ENCODE assay signal across 12 cellular contexts in genomic region chr4:909821-910220, GRCh38. TPM values are rescaled to one million over a fixed set of nuclear protein-coding genes. Genes with fewer than 3 reads are reported as not detected.
DNase-seq lines count a peak whose midpoint lies in the region; ATAC-seq and TF ChIP-seq lines count a peak whose summit lies in the region.
"Had no signal": no experiment of that assay in that cellular context is flagged by ENCODE, and none has a peak within 500 bp of the region (broad histone marks: within the 10 kb centered on the region; RNA-seq: fewer than 3 reads in every experiment).

No MANE protein-coding gene starts in this region.

- H3K27ac Mint-ChIP-seq in endothelial cell (ENCODE audit: unreplicated experiment) (no peak overlapping the region), nephron progenitor cell (peak overlapping the region; percentile 22)
- peak overlapping the region; percentile 47 for H3K27ac Mint-ChIP-seq in stimulated activated naive B cell treated with anti-CD40 and anti-IgM and Interleukin-4, amounts not matched to agents 10 μg/mL and 1 μg/mL and 100 μg/mL, for 72 hours
- H3K27ac Mint-ChIP-seq in CD8-positive, alpha-beta memory T cell, result peak overlapping the region in 1 of 8 donors; percentile 58

- CTCF ChIA-PET in CD8-positive, alpha-beta memory T cell (lab: Charles Lee), result no interaction called here

- POLR2A ChIA-PET in CD8-positive, alpha-beta memory T cell (lab: Charles Lee), result no interaction called here

- DNase-seq in right cardiac atrium (peak; percentile 8 to 58 (median 39)), heart right ventricle (no peak), endothelial cell (ENCODE audit: low spot score) (no peak), nephron progenitor cell (no peak), AG08396 (ENCODE audit: low spot score) (no peak), vagina (ENCODE audit: extremely low spot score in 2 of 2) (no peak)
- DNase-seq in stimulated activated naive B cell treated with anti-CD40 and anti-IgM and Interleukin-4, amounts not matched to agents 10 μg/mL and 1 μg/mL and 100 μg/mL, for 72 hours, result no peak
- DNase-seq in CD8-positive, alpha-beta memory T cell, result no peak
- DNase-seq: DMS53, GF-D8 had no signal

- H3K4me3 Mint-ChIP-seq in endothelial cell (ENCODE audit: unreplicated experiment) (peak overlapping the region; percentile 60), nephron progenitor cell (no peak overlapping the region)
- no peak overlapping the region for H3K4me3 Mint-ChIP-seq in stimulated activated naive B cell treated with anti-CD40 and anti-IgM and Interleukin-4, amounts not matched to agents 10 μg/mL and 1 μg/mL and 100 μg/mL, for 72 hours
- no peak overlapping the region for H3K4me3 Mint-ChIP-seq in CD8-positive, alpha-beta memory T cell

- H3K9me3 ChIP-seq in right cardiac atrium (ENCODE audit: control insufficient read depth, low read length) (no peaks in the 10 kb centered on the region), heart right ventricle (no peaks in the 10 kb centered on the region), vagina (no peaks in the 10 kb centered on the region)
- no peaks in the 10 kb centered on the region for H3K9me3 ChIP-seq in CD8-positive, alpha-beta memory T cell (ENCODE audit: low read length)
- H3K9me3 ChIP-seq: HAP-1 had no signal

- H3K27me3 Mint-ChIP-seq in endothelial cell (ENCODE audit: unreplicated experiment) (peaks cover 11% of the 10 kb centered on the region), nephron progenitor cell (ENCODE audit: low read depth, poor library complexity) (peaks cover 3% of the 10 kb centered on the region)
- H3K27me3 Mint-ChIP-seq in stimulated activated naive B cell treated with anti-CD40 and anti-IgM and Interleukin-4, amounts not matched to agents 10 μg/mL and 1 μg/mL and 100 μg/mL, for 72 hours, result no peaks in the 10 kb centered on the region
- H3K27me3 Mint-ChIP-seq in CD8-positive, alpha-beta memory T cell, result no peaks in the 10 kb centered on the region

- H3K4me1 Mint-ChIP-seq in endothelial cell (ENCODE audit: unreplicated experiment) (peaks cover 9% of the 10 kb centered on the region), nephron progenitor cell (peaks cover 30% of the 10 kb centered on the region)
- H3K4me1 Mint-ChIP-seq in stimulated activated naive B cell treated with anti-CD40 and anti-IgM and Interleukin-4, amounts not matched to agents 10 μg/mL and 1 μg/mL and 100 μg/mL, for 72 hours, result peaks cover 3 to 12% of the 10 kb centered on the region in 2 donors
- peaks cover 4 to 8% (median 4%) of the 10 kb centered on the region in 3 donors for H3K4me1 Mint-ChIP-seq in CD8-positive, alpha-beta memory T cell

- TF ChIP-seq CTCF in heart right ventricle (IDR thresholded peaks at IDR 0.05) (no peak), endothelial cell (IDR thresholded peaks at IDR 0.05; ENCODE audit: unreplicated experiment) (no peak), nephron progenitor cell (IDR thresholded peaks at IDR 0.05) (no peak), vagina (IDR thresholded peaks at IDR 0.05) (no peak)

- H3K36me3 ChIP-seq in heart right ventricle (peaks cover 0 to 66% (median 21%) of the 10 kb centered on the region in 9 donors), vagina (peaks cover 0 to 39% of the 10 kb centered on the region in 2 donors)
- peaks cover 12% of the 10 kb centered on the region for H3K36me3 ChIP-seq in CD8-positive, alpha-beta memory T cell (ENCODE audit: insufficient read depth, low read length)

- WGBS in right cardiac atrium, result 92% methylated on average over 12 of the region's 12 CpGs
- WGBS in heart right ventricle, 2 donors, result 95 to 97% methylated on average over 12 of the region's 12 CpGs

- no peaks in the 10 kb centered on the region for H3K27me3 ChIP-seq in right cardiac atrium (ENCODE audit: control insufficient read depth, insufficient read depth)
- H3K27me3 ChIP-seq in heart right ventricle, result no peaks in the 10 kb centered on the region
- no peaks in the 10 kb centered on the region for H3K27me3 ChIP-seq in vagina
- H3K27me3 ChIP-seq in CD8-positive, alpha-beta memory T cell (ENCODE audit: insufficient read depth, low read length, poor library complexity, severe bottlenecking), result no peaks in the 10 kb centered on the region
- H3K27me3 ChIP-seq: BLaER1 had no signal

- H3K4me1 ChIP-seq in right cardiac atrium (ENCODE audit: control insufficient read depth, insufficient read depth, low read length) (no peaks in the 10 kb centered on the region), heart right ventricle (peaks cover 0 to 4% (median 0%) of the 10 kb centered on the region in 9 donors), vagina (peaks cover 8% of the 10 kb centered on the region)
- H3K4me1 ChIP-seq in CD8-positive, alpha-beta memory T cell (ENCODE audit: insufficient read depth, low read length), result peaks cover under 1% of the 10 kb centered on the region
- H3K4me1 ChIP-seq: HAP-1 had no signal

- H3K36me3 Mint-ChIP-seq in endothelial cell (ENCODE audit: low read depth, unreplicated experiment), result peaks cover 39% of the 10 kb centered on the region
- H3K36me3 Mint-ChIP-seq in nephron progenitor cell (ENCODE audit: low read depth), result peaks cover 31% of the 10 kb centered on the region
- H3K36me3 Mint-ChIP-seq in stimulated activated naive B cell treated with anti-CD40 and anti-IgM and Interleukin-4, amounts not matched to agents 10 μg/mL and 1 μg/mL and 100 μg/mL, for 72 hours, result peaks cover 42 to 50% of the 10 kb centered on the region in 2 donors
- peaks cover 0 to 61% (median 6%) of the 10 kb centered on the region in 3 donors for H3K36me3 Mint-ChIP-seq in CD8-positive, alpha-beta memory T cell

- no peak for TF ChIP-seq POLR2A in vagina (IDR thresholded peaks at IDR 0.05)

- ATAC-seq in right cardiac atrium, result no peak
- ATAC-seq in heart right ventricle, result no peak
- no peak for ATAC-seq in stimulated activated naive B cell treated with anti-CD40 and anti-IgM and Interleukin-4, amounts not matched to agents 10 μg/mL and 1 μg/mL and 100 μg/mL, for 72 hours (replicated peaks)

- H3K27ac ChIP-seq in right cardiac atrium (ENCODE audit: low read length) (no peak overlapping the region), heart right ventricle (no peak overlapping the region), vagina (no peak overlapping the region)
- no peak overlapping the region for H3K27ac ChIP-seq in CD8-positive, alpha-beta memory T cell (ENCODE audit: low read depth, low read length)
- H3K27ac ChIP-seq: BLaER1 had no signal

- intact Hi-C loops in right cardiac atrium (cut with DNase I) (no loop called here), heart right ventricle (cut with DNase I) (no loop called here), vagina (cut with DNase I) (no loop called here)

- H3K9me3 Mint-ChIP-seq in endothelial cell (ENCODE audit: unreplicated experiment) (no peaks in the 10 kb centered on the region), nephron progenitor cell (no peaks in the 10 kb centered on the region)
- H3K9me3 Mint-ChIP-seq in stimulated activated naive B cell treated with anti-CD40 and anti-IgM and Interleukin-4, amounts not matched to agents 10 μg/mL and 1 μg/mL and 100 μg/mL, for 72 hours, result peaks cover 0 to 9% of the 10 kb centered on the region in 2 donors
- H3K9me3 Mint-ChIP-seq in CD8-positive, alpha-beta memory T cell, result no peaks in the 10 kb centered on the region

- H3K4me3 ChIP-seq in right cardiac atrium (ENCODE audit: low read length) (no peak overlapping the region), heart right ventricle (no peak overlapping the region), vagina (no peak overlapping the region)
- H3K4me3 ChIP-seq in CD8-positive, alpha-beta memory T cell (ENCODE audit: low read length), result no peak overlapping the region
- H3K4me3 ChIP-seq: BLaER1, HAP-1 had no signal

RNA-seq across cellular contexts. Expression of gene GAK, which starts 22.3 kb away (rescaled TPM):
- total RNA-seq in right cardiac atrium (10 to 100 TPM; 35.5 to 40.2 (median 37.6) TPM), heart right ventricle (10 to 100 TPM; 21.0 to 38.1 (median 26.9) TPM), endothelial cell (ENCODE audit: unreplicated experiment) (112 TPM), vagina (89.1 TPM)
- polyA plus RNA-seq in right cardiac atrium (45.6 TPM), heart right ventricle (100 to 1,000 TPM in 1 of 2 donors, 10 to 100 TPM in 1; 48.6 to 105 TPM)
- total RNA-seq in CD8-positive, alpha-beta memory T cell, result 100 to 1,000 TPM; 112 to 118 TPM
- 82.9 TPM for polyA plus RNA-seq in CD8-positive, alpha-beta memory T cell

RNA-seq across cellular contexts. Expression of gene TMEM175, which starts 22.4 kb away (rescaled TPM):
- total RNA-seq in right cardiac atrium (10 to 100 TPM; 20.9 to 26.0 (median 23.0) TPM), heart right ventricle (10 to 100 TPM; 15.6 to 27.9 (median 19.0) TPM), endothelial cell (ENCODE audit: unreplicated experiment) (31.4 TPM), vagina (56.5 TPM)
- polyA plus RNA-seq in right cardiac atrium (31.1 TPM), heart right ventricle (10 to 100 TPM; 16.3 to 49.6 TPM)
- 10 to 100 TPM; 17.6 to 21.5 TPM for total RNA-seq in CD8-positive, alpha-beta memory T cell
- polyA plus RNA-seq in CD8-positive, alpha-beta memory T cell, result 16.9 TPM

Comparison
In these comparisons a context has a peak if more than half of its experiments do, and no peak if none do; other contexts are left out.
1. DNase-seq: peak in right cardiac atrium (3 of 3); none in heart right ventricle (0 of 2), endothelial cell (single experiment), nephron progenitor cell (single experiment), stimulated activated naive B cell treated with anti-CD40 and anti-IgM and Interleukin-4, amounts not matched to agents 10 μg/mL and 1 μg/mL and 100 μg/mL, for 72 hours (single experiment), AG08396 (single experiment), vagina (0 of 2) and CD8-positive, alpha-beta memory T cell (0 of 5).